8 cellular contexts compared by ENCODE assay signal in genomic region chr6:57089687-57090457, GRCh38. TPM values are rescaled to one million over a fixed set of nuclear protein-coding genes. Genes with fewer than 3 reads are reported as not detected.
A peak's percentile ranks its signal among the peaks of the same experiment; 100 is the strongest.
DNase-seq lines count a peak whose midpoint lies in the region; ATAC-seq and TF ChIP-seq lines count a peak whose summit lies in the region.

TSS of gene ZNF451 (plus strand) at chr6:57090188. CDS start at chr6:57090254, 66 bp downstream.

- CTCF ChIA-PET in naive thymus-derived CD4-positive, alpha-beta T cell (lab: Charles Lee) = no interaction called here

- H3K4me2 ChIP-seq in DOHH2 (ENCODE audit: low read length) = peak within 1 kb of the TSS; percentile 68
- H3K4me2 ChIP-seq in GM23338 = peak within 1 kb of the TSS; percentile 64

- POLR2A ChIA-PET in naive thymus-derived CD4-positive, alpha-beta T cell (lab: Charles Lee) = interaction anchor here (0.8 kb wide), 1 partner anchor 83 kb away, joined by 3 read pairs; no protein-coding TSS in a partner anchor

- peak; percentile 92 for ATAC-seq in GM23338
- ATAC-seq in naive thymus-derived CD4-positive, alpha-beta T cell = peak; percentile 96
- peak; percentile 94 to 96 for ATAC-seq in stimulated activated naive B cell treated with anti-CD40 and anti-IgM and Interleukin-4, amounts not matched to agents 10 μg/mL and 1 μg/mL and 100 μg/mL, for 72 hours (replicated peaks)

- peaks cover 3% of the 10 kb centered on the region for H3K27me3 Mint-ChIP-seq in GM23338 (ENCODE audit: insufficient read depth, low read depth, poor library complexity)
- H3K27me3 Mint-ChIP-seq in naive thymus-derived CD4-positive, alpha-beta T cell = no peaks in the 10 kb centered on the region
- H3K27me3 Mint-ChIP-seq in stimulated activated naive B cell treated with anti-CD40 and anti-IgM and Interleukin-4, amounts not matched to agents 10 μg/mL and 1 μg/mL and 100 μg/mL, for 72 hours = no peaks in the 10 kb centered on the region

- H3K27me3 ChIP-seq in DOHH2 (ENCODE audit: control insufficient read depth, low read length) = no peaks in the 10 kb centered on the region
- H3K27me3 ChIP-seq in GM23338 (ENCODE audit: insufficient read depth) = no peaks in the 10 kb centered on the region
- no peaks in the 10 kb centered on the region for H3K27me3 ChIP-seq in naive thymus-derived CD4-positive, alpha-beta T cell (ENCODE audit: control insufficient read depth in 2 of 2, insufficient read depth in 2 of 2, low read length in 2 of 2)

- H3K4me3 Mint-ChIP-seq in GM23338 = peak within 1 kb of the TSS; percentile 66
- peak within 1 kb of the TSS; percentile 85 to 94 (median 90) for H3K4me3 Mint-ChIP-seq in naive thymus-derived CD4-positive, alpha-beta T cell
- H3K4me3 Mint-ChIP-seq in stimulated activated naive B cell treated with anti-CD40 and anti-IgM and Interleukin-4, amounts not matched to agents 10 μg/mL and 1 μg/mL and 100 μg/mL, for 72 hours = peak within 1 kb of the TSS; percentile 83 to 85

- peak within 1 kb of the TSS; percentile 94 for H3K27ac Mint-ChIP-seq in GM23338
- H3K27ac Mint-ChIP-seq in naive thymus-derived CD4-positive, alpha-beta T cell = peak within 1 kb of the TSS; percentile 79 to 94 (median 90)
- H3K27ac Mint-ChIP-seq in stimulated activated naive B cell treated with anti-CD40 and anti-IgM and Interleukin-4, amounts not matched to agents 10 μg/mL and 1 μg/mL and 100 μg/mL, for 72 hours = peak within 1 kb of the TSS; percentile 89

- H3K79me2 ChIP-seq in DOHH2 (ENCODE audit: control insufficient read depth, low read length) (peaks cover 36% of the 10 kb centered on the region), GM23338 (replicated peaks; ENCODE audit: insufficient read depth) (peaks cover 36% of the 10 kb centered on the region)

- DNase-seq in GM23338 (ENCODE audit: low spot score) = peak; percentile 99
- DNase-seq in LHCN-M2 (ENCODE audit: low read depth) = peak; percentile 98
- DNase-seq in RPMI8226 = peak; percentile 97
- peak; percentile 91 to 94 for DNase-seq in activated T-helper 1 cell treated with anti-CD3 and anti-CD28 coated beads, Interleukin-2, amount 50 U/mL, for 16 hours (ENCODE audit: low read depth in 1 of 2, low spot score in 1 of 2)
- DNase-seq in fibroblast of gingiva (ENCODE audit: low read depth) = peak; percentile 96
- peak; percentile 88 to 97 (median 94) for DNase-seq in naive thymus-derived CD4-positive, alpha-beta T cell
- peak; percentile 96 for DNase-seq in stimulated activated naive B cell treated with anti-CD40 and anti-IgM and Interleukin-4, amounts not matched to agents 10 μg/mL and 1 μg/mL and 100 μg/mL, for 72 hours

- H3K9me3 Mint-ChIP-seq in GM23338 = no peaks in the 10 kb centered on the region
- peaks cover 0 to 3% (median 0%) of the 10 kb centered on the region in 11 donors for H3K9me3 Mint-ChIP-seq in naive thymus-derived CD4-positive, alpha-beta T cell
- H3K9me3 Mint-ChIP-seq in stimulated activated naive B cell treated with anti-CD40 and anti-IgM and Interleukin-4, amounts not matched to agents 10 μg/mL and 1 μg/mL and 100 μg/mL, for 72 hours = no peaks in the 10 kb centered on the region

- no peak within 1 kb of the TSS for H2AFZ ChIP-seq in GM23338

- peaks cover 30% of the 10 kb centered on the region for H3K4me1 Mint-ChIP-seq in GM23338
- H3K4me1 Mint-ChIP-seq in naive thymus-derived CD4-positive, alpha-beta T cell = peaks cover 22 to 44% (median 34%) of the 10 kb centered on the region in 7 donors
- H3K4me1 Mint-ChIP-seq in stimulated activated naive B cell treated with anti-CD40 and anti-IgM and Interleukin-4, amounts not matched to agents 10 μg/mL and 1 μg/mL and 100 μg/mL, for 72 hours = peaks cover 16 to 30% of the 10 kb centered on the region in 2 donors

- H4K20me1 ChIP-seq in DOHH2 (ENCODE audit: control insufficient read depth, insufficient read depth, low read depth, low read length) (peaks cover 16% of the 10 kb centered on the region; the same call in 1 of the 2 replicates), GM23338 (replicated peaks; ENCODE audit: insufficient read depth) (peaks cover 12% of the 10 kb centered on the region; the same call in 1 of the 2 replicates)

- no peaks in the 10 kb centered on the region for H3K9me3 ChIP-seq in DOHH2 (ENCODE audit: control insufficient read depth, insufficient read depth, low read length)
- H3K9me3 ChIP-seq in naive thymus-derived CD4-positive, alpha-beta T cell (ENCODE audit: control insufficient read depth in 2 of 3, low read length in 3 of 3) = no peaks in the 10 kb centered on the region

- H3K36me3 Mint-ChIP-seq in GM23338 (ENCODE audit: low read depth) = peaks cover 15% of the 10 kb centered on the region
- peaks cover 4 to 20% (median 10%) of the 10 kb centered on the region in 5 donors for H3K36me3 Mint-ChIP-seq in naive thymus-derived CD4-positive, alpha-beta T cell
- peaks cover 12 to 15% of the 10 kb centered on the region in 2 donors for H3K36me3 Mint-ChIP-seq in stimulated activated naive B cell treated with anti-CD40 and anti-IgM and Interleukin-4, amounts not matched to agents 10 μg/mL and 1 μg/mL and 100 μg/mL, for 72 hours

- H3F3A ChIP-seq in DOHH2 (ENCODE audit: control insufficient read depth, insufficient read depth) = no peaks in the 10 kb centered on the region
- H3F3A ChIP-seq in GM23338 (replicated peaks; ENCODE audit: low read depth) = no peaks in the 10 kb centered on the region

- TF ChIP-seq CTCF in DOHH2 (IDR thresholded peaks at IDR 0.05; ENCODE audit: low read depth, low read length, poor library complexity, severe bottlenecking) (no peak), GM23338 (conservative IDR thresholded peaks at IDR 0.05; ENCODE audit: low read depth in 2 of 2) (no peak)

- H3K4me1 ChIP-seq in DOHH2 (ENCODE audit: control insufficient read depth, low read length) (peaks cover 25% of the 10 kb centered on the region), GM23338 (ENCODE audit: insufficient read depth) (peaks cover 16% of the 10 kb centered on the region; the same call in 1 of the 2 replicates)
- peaks cover 24% of the 10 kb centered on the region in 2 donors for H3K4me1 ChIP-seq in naive thymus-derived CD4-positive, alpha-beta T cell (ENCODE audit: control insufficient read depth in 2 of 2, insufficient read depth in 2 of 2, low read length in 2 of 2)

- intact Hi-C loops in naive thymus-derived CD4-positive, alpha-beta T cell (cut with micrococcal nuclease) = loop anchor here (1.0 to 5.0 kb wide), 8 partner anchors 44 to 871 kb away; partner anchors contain the start of genes BAG2 (in 2 of the 2), KIAA1586 (in 2 of the 2), RAB23 (in 2 of the 2) and BEND6 (in 1 of the 2)

- peaks cover 27% of the 10 kb centered on the region for H3K36me3 ChIP-seq in DOHH2 (ENCODE audit: control insufficient read depth, low read length)
- peaks cover 3% of the 10 kb centered on the region; the same call in 1 of the 2 replicates for H3K36me3 ChIP-seq in GM23338 (ENCODE audit: insufficient read depth)
- H3K36me3 ChIP-seq in naive thymus-derived CD4-positive, alpha-beta T cell (ENCODE audit: control insufficient read depth in 2 of 3, insufficient read depth in 3 of 3, low read length in 3 of 3) = peaks cover 0 to 9% (median 0%) of the 10 kb centered on the region in 3 experiments

- H3K4me3 ChIP-seq in DOHH2 (ENCODE audit: low read length) (peak within 1 kb of the TSS; percentile 64), GM23338 (peak within 1 kb of the TSS; percentile 60)
- H3K4me3 ChIP-seq in naive thymus-derived CD4-positive, alpha-beta T cell (ENCODE audit: low read length) = peak within 1 kb of the TSS; percentile 64

- H3K9me2 ChIP-seq in DOHH2 (replicated peaks; ENCODE audit: control insufficient read depth, low read length) (no peaks in the 10 kb centered on the region), GM23338 (ENCODE audit: insufficient read depth) (no peaks in the 10 kb centered on the region)

- H3K27ac ChIP-seq in DOHH2 (ENCODE audit: low read depth, low read length) (no peak within 1 kb of the TSS), GM23338 (ENCODE audit: low read depth) (peak within 1 kb of the TSS; percentile 64)
- H3K27ac ChIP-seq in naive thymus-derived CD4-positive, alpha-beta T cell (ENCODE audit: low read depth, low read length) = peak within 1 kb of the TSS; percentile 78

TF ChIP-seq in GM23338, 12 proteins besides CTCF, POLR2A, EP300 and RAD21 (continues in another document):
- TF ChIP-seq EZH2phosphoT487 (IDR thresholded peaks at IDR 0.05; ENCODE audit: unreplicated experiment) (no peak), JUNB (IDR thresholded peaks at IDR 0.05; ENCODE audit: unreplicated experiment) (no peak), CREB1 (CRISPR knock-in tag; IDR thresholded peaks at IDR 0.05; ENCODE audit: low read depth) (peak; percentile 62; the same call in 1 of the 2 replicates), ZNF331 (CRISPR knock-in tag; IDR thresholded peaks at IDR 0.05; ENCODE audit: low read depth) (no peak), ETS1 (IDR thresholded peaks at IDR 0.05) (peak; percentile 92), NANOG (IDR thresholded peaks at IDR 0.05; ENCODE audit: borderline replicate concordance) (no peak)

RNA-seq across cellular contexts. Expression of gene ZNF451, which starts in this region (rescaled TPM):
- 50.7 and 54.1 TPM in 2 replicates for total RNA-seq in GM23338 (2014; rRNA removed; shearing (Covaris generic))
- 43.1 and 44.8 TPM in 2 replicates for polyA plus RNA-seq in GM23338 (2016; fragmentation: Nextera tagmentation; extraction: Ambion mirVana)
- 41.4 and 42.9 TPM in 2 replicates for total RNA-seq in LHCN-M2 (2014; rRNA removed)
- polyA plus RNA-seq in LHCN-M2 (2012) = 7.0 TPM
- total RNA-seq in naive thymus-derived CD4-positive, alpha-beta T cell = 100 to 1,000 TPM in 2 of 5 experiments, 10 to 100 TPM in 3; 63.4 to 116 (median 96.6) TPM
- 10 to 100 TPM; 29.8 to 35.6 TPM for polyA plus RNA-seq in naive thymus-derived CD4-positive, alpha-beta T cell
